2 cellular contexts compared by ENCODE assay signal in the genomic region with DNA sequence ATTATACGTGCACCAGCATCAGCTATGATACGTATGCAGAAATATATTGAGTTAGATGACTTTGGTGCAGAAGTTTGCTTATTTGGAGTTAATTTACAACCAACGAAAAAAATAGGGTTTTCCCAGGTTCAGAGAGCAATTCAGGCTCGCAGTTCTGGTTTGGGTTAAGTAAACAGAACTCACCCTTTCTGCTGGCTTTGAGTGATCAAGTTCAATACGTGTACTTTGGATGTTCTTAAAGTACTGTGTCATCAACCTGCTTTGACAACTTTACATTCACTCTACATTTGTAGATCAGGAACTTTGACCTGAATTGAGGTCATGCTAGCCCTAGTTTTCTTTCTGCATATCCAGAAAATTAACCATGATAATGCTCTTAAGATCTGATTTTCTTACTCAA.
A peak's percentile ranks its signal among the peaks of the same experiment; 100 is the strongest.
TF ChIP-seq lines count a peak whose summit lies in the region.

No MANE protein-coding gene starts in this region.

TF ChIP-seq in HEK293, 187 proteins besides CTCF, POLR2A, EP300 and RAD21:
- TF ChIP-seq ZNF530 (tag by site-specific recombination; IDR thresholded peaks at IDR 0.05; ENCODE audit: low read depth) (no peak), ZFHX2 (tag by site-specific recombination; conservative IDR thresholded peaks at IDR 0.05) (no peak), ZNF791 (tag by site-specific recombination; IDR thresholded peaks at IDR 0.05) (no peak), ZNF140 (tag by site-specific recombination; IDR thresholded peaks at IDR 0.05) (0 out of 2 replicates have a peak, but pooled peaks have one; percentile 35), ZNF114 (tag by site-specific recombination; IDR thresholded peaks at IDR 0.05) (no peak)

TF ChIP-seq in HepG2, 621 proteins besides CTCF, POLR2A, EP300 and RAD21 (continues in another document):
- TF ChIP-seq PCBP1 (IDR thresholded peaks at IDR 0.05; ENCODE audit: borderline replicate concordance, low read depth, low read length) = no peak
- peak; percentile 75 for TF ChIP-seq TBX2 (CRISPR knock-in tag; IDR thresholded peaks at IDR 0.05; ENCODE audit: borderline replicate concordance)
- 0 out of 2 replicates have a peak, but pooled peaks have one; percentile 39 for TF ChIP-seq ARNTL (CRISPR knock-in tag; IDR thresholded peaks at IDR 0.05)
- TF ChIP-seq ZFP62 (CRISPR knock-in tag; IDR thresholded peaks at IDR 0.05) = no peak
- 0 out of 2 replicates have a peak, but pooled peaks have one; percentile 15 for TF ChIP-seq GABPB1 (CRISPR knock-in tag; IDR thresholded peaks at IDR 0.05)
- TF ChIP-seq, protein P1, sequence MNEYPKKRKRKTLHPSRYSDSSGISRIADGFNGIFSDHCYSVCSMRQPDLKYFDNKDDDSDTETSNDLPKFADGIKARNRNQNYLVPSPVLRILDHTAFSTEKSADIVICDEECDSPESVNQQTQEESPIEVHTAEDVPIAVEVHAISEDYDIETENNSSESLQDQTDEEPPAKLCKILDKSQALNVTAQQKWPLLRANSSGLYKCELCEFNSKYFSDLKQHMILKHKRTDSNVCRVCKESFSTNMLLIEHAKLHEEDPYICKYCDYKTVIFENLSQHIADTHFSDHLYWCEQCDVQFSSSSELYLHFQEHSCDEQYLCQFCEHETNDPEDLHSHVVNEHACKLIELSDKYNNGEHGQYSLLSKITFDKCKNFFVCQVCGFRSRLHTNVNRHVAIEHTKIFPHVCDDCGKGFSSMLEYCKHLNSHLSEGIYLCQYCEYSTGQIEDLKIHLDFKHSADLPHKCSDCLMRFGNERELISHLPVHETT (CRISPR knock-in tag; conservative IDR thresholded peaks at IDR 0.05) = no peak
- TF ChIP-seq, protein P2, sequence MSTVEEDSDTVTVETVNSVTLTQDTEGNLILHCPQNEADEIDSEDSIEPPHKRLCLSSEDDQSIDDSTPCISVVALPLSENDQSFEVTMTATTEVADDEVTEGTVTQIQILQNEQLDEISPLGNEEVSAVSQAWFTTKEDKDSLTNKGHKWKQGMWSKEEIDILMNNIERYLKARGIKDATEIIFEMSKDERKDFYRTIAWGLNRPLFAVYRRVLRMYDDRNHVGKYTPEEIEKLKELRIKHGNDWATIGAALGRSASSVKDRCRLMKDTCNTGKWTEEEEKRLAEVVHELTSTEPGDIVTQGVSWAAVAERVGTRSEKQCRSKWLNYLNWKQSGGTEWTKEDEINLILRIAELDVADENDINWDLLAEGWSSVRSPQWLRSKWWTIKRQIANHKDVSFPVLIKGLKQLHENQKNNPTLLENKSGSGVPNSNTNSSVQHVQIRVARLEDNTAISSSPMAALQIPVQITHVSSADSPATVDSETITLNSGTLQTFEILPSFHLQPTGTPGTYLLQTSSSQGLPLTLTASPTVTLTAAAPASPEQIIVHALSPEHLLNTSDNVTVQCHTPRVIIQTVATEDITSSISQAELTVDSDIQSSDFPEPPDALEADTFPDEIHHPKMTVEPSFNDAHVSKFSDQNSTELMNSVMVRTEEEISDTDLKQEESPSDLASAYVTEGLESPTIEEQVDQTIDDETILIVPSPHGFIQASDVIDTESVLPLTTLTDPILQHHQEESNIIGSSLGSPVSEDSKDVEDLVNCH (CRISPR knock-in tag; IDR thresholded peaks at IDR 0.05) = no peak
- TF ChIP-seq, protein P3, sequence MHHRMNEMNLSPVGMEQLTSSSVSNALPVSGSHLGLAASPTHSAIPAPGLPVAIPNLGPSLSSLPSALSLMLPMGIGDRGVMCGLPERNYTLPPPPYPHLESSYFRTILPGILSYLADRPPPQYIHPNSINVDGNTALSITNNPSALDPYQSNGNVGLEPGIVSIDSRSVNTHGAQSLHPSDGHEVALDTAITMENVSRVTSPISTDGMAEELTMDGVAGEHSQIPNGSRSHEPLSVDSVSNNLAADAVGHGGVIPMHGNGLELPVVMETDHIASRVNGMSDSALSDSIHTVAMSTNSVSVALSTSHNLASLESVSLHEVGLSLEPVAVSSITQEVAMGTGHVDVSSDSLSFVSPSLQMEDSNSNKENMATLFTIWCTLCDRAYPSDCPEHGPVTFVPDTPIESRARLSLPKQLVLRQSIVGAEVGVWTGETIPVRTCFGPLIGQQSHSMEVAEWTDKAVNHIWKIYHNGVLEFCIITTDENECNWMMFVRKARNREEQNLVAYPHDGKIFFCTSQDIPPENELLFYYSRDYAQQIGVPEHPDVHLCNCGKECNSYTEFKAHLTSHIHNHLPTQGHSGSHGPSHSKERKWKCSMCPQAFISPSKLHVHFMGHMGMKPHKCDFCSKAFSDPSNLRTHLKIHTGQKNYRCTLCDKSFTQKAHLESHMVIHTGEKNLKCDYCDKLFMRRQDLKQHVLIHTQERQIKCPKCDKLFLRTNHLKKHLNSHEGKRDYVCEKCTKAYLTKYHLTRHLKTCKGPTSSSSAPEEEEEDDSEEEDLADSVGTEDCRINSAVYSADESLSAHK (CRISPR knock-in tag; IDR thresholded peaks at IDR 0.05; ENCODE audit: borderline replicate concordance) = no peak
- TF ChIP-seq, protein P4, sequence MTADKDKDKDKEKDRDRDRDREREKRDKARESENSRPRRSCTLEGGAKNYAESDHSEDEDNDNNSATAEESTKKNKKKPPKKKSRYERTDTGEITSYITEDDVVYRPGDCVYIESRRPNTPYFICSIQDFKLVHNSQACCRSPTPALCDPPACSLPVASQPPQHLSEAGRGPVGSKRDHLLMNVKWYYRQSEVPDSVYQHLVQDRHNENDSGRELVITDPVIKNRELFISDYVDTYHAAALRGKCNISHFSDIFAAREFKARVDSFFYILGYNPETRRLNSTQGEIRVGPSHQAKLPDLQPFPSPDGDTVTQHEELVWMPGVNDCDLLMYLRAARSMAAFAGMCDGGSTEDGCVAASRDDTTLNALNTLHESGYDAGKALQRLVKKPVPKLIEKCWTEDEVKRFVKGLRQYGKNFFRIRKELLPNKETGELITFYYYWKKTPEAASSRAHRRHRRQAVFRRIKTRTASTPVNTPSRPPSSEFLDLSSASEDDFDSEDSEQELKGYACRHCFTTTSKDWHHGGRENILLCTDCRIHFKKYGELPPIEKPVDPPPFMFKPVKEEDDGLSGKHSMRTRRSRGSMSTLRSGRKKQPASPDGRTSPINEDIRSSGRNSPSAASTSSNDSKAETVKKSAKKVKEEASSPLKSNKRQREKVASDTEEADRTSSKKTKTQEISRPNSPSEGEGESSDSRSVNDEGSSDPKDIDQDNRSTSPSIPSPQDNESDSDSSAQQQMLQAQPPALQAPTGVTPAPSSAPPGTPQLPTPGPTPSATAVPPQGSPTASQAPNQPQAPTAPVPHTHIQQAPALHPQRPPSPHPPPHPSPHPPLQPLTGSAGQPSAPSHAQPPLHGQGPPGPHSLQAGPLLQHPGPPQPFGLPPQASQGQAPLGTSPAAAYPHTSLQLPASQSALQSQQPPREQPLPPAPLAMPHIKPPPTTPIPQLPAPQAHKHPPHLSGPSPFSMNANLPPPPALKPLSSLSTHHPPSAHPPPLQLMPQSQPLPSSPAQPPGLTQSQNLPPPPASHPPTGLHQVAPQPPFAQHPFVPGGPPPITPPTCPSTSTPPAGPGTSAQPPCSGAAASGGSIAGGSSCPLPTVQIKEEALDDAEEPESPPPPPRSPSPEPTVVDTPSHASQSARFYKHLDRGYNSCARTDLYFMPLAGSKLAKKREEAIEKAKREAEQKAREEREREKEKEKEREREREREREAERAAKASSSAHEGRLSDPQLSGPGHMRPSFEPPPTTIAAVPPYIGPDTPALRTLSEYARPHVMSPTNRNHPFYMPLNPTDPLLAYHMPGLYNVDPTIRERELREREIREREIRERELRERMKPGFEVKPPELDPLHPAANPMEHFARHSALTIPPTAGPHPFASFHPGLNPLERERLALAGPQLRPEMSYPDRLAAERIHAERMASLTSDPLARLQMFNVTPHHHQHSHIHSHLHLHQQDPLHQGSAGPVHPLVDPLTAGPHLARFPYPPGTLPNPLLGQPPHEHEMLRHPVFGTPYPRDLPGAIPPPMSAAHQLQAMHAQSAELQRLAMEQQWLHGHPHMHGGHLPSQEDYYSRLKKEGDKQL (CRISPR knock-in tag; IDR thresholded peaks at IDR 0.05; ENCODE audit: low read depth) = peak; percentile 72
- peak; percentile 76 to 89 for TF ChIP-seq NR2F1 (CRISPR knock-in tag; IDR thresholded peaks at IDR 0.05)
- TF ChIP-seq ZFP1 (CRISPR knock-in tag; IDR thresholded peaks at IDR 0.05) = peak; percentile 82
- TF ChIP-seq, protein P5, sequence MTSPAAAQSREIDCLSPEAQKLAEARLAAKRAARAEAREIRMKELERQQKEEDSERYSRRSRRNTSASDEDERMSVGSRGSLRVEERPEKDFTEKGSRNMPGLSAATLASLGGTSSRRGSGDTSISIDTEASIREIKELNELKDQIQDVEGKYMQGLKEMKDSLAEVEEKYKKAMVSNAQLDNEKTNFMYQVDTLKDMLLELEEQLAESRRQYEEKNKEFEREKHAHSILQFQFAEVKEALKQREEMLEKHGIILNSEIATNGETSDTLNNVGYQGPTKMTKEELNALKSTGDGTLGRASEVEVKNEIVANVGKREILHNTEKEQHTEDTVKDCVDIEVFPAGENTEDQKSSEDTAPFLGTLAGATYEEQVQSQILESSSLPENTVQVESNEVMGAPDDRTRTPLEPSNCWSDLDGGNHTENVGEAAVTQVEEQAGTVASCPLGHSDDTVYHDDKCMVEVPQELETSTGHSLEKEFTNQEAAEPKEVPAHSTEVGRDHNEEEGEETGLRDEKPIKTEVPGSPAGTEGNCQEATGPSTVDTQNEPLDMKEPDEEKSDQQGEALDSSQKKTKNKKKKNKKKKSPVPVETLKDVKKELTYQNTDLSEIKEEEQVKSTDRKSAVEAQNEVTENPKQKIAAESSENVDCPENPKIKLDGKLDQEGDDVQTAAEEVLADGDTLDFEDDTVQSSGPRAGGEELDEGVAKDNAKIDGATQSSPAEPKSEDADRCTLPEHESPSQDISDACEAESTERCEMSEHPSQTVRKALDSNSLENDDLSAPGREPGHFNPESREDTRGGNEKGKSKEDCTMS (CRISPR knock-in tag; conservative IDR thresholded peaks at IDR 0.05) = no peak
- TF ChIP-seq ISL2 (CRISPR knock-in tag; IDR thresholded peaks at IDR 0.05) = peak; percentile 95
- TF ChIP-seq PAX8 (CRISPR knock-in tag; IDR thresholded peaks at IDR 0.05; ENCODE audit: borderline replicate concordance) = no peak
- TF ChIP-seq FOXJ3 (CRISPR knock-in tag; IDR thresholded peaks at IDR 0.05; ENCODE audit: borderline replicate concordance) = peak; percentile 85; the same call in 1 of the 2 replicates
- TF ChIP-seq ZNF230 (CRISPR knock-in tag; IDR thresholded peaks at IDR 0.05) = no peak
- TF ChIP-seq, protein P6, sequence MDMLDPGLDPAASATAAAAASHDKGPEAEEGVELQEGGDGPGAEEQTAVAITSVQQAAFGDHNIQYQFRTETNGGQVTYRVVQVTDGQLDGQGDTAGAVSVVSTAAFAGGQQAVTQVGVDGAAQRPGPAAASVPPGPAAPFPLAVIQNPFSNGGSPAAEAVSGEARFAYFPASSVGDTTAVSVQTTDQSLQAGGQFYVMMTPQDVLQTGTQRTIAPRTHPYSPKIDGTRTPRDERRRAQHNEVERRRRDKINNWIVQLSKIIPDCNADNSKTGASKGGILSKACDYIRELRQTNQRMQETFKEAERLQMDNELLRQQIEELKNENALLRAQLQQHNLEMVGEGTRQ (IDR thresholded peaks at IDR 0.05; ENCODE audit: low read depth, low read length) = no peak
- TF ChIP-seq, protein P6 (CRISPR knock-in tag; IDR thresholded peaks at IDR 0.05; ENCODE audit: borderline replicate concordance) = no peak
- TF ChIP-seq ASH2L (IDR thresholded peaks at IDR 0.05; ENCODE audit: insufficient read length, low read depth, low read length) = peak; percentile 64
- peak; percentile 93 for TF ChIP-seq MED1 (CRISPR knock-in tag; IDR thresholded peaks at IDR 0.05)
- TF ChIP-seq, protein P7, sequence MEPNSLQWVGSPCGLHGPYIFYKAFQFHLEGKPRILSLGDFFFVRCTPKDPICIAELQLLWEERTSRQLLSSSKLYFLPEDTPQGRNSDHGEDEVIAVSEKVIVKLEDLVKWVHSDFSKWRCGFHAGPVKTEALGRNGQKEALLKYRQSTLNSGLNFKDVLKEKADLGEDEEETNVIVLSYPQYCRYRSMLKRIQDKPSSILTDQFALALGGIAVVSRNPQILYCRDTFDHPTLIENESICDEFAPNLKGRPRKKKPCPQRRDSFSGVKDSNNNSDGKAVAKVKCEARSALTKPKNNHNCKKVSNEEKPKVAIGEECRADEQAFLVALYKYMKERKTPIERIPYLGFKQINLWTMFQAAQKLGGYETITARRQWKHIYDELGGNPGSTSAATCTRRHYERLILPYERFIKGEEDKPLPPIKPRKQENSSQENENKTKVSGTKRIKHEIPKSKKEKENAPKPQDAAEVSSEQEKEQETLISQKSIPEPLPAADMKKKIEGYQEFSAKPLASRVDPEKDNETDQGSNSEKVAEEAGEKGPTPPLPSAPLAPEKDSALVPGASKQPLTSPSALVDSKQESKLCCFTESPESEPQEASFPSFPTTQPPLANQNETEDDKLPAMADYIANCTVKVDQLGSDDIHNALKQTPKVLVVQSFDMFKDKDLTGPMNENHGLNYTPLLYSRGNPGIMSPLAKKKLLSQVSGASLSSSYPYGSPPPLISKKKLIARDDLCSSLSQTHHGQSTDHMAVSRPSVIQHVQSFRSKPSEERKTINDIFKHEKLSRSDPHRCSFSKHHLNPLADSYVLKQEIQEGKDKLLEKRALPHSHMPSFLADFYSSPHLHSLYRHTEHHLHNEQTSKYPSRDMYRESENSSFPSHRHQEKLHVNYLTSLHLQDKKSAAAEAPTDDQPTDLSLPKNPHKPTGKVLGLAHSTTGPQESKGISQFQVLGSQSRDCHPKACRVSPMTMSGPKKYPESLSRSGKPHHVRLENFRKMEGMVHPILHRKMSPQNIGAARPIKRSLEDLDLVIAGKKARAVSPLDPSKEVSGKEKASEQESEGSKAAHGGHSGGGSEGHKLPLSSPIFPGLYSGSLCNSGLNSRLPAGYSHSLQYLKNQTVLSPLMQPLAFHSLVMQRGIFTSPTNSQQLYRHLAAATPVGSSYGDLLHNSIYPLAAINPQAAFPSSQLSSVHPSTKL (CRISPR knock-in tag; IDR thresholded peaks at IDR 0.05) = peak; percentile 97
- TF ChIP-seq, protein P8, sequence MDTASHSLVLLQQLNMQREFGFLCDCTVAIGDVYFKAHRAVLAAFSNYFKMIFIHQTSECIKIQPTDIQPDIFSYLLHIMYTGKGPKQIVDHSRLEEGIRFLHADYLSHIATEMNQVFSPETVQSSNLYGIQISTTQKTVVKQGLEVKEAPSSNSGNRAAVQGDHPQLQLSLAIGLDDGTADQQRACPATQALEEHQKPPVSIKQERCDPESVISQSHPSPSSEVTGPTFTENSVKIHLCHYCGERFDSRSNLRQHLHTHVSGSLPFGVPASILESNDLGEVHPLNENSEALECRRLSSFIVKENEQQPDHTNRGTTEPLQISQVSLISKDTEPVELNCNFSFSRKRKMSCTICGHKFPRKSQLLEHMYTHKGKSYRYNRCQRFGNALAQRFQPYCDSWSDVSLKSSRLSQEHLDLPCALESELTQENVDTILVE (CRISPR knock-in tag; IDR thresholded peaks at IDR 0.05) = peak; percentile 47; the same call in 1 of the 2 replicates
- no peak for TF ChIP-seq NR1H2 (CRISPR knock-in tag; IDR thresholded peaks at IDR 0.05; ENCODE audit: borderline replicate concordance, low read depth)
- TF ChIP-seq FOSL2 (CRISPR knock-in tag; IDR thresholded peaks at IDR 0.05) = peak; percentile 59
